ENCODE assay signal across 8 cellular contexts in genomic region chr19:45994989-45995714, GRCh38. TPM values are rescaled to one million over a fixed set of nuclear protein-coding genes. Genes with fewer than 3 reads are reported as not detected.
DNase-seq lines count a peak whose midpoint lies in the region; ATAC-seq and TF ChIP-seq lines count a peak whose summit lies in the region.

CCDC61 (plus strand) TSS chr19:45995467; CDS start chr19:46003019, 7,552 bp downstream.

- H3K36me3 Mint-ChIP-seq in activated naive CD8-positive, alpha-beta T cell treated with anti-CD3 and anti-CD28 coated beads, Interleukin-2, amount 10 ng/mL, durations not matched to agents 7 days and 5 days = peaks cover 8% of the 10 kb centered on the region
- peaks cover 3% of the 10 kb centered on the region for H3K36me3 Mint-ChIP-seq in type B pancreatic cell

- peaks cover 18% of the 10 kb centered on the region for H3K79me2 ChIP-seq in parathyroid adenoma

- peak; percentile 95 for ATAC-seq in HG02642 (IDR thresholded peaks at IDR 0.05; ENCODE audit: poor library complexity, unreplicated experiment)
- peak; percentile 98 for ATAC-seq in activated naive CD8-positive, alpha-beta T cell treated with anti-CD3 and anti-CD28 coated beads, Interleukin-2, amount 10 ng/mL, durations not matched to agents 7 days and 5 days (ENCODE audit: low read depth)

- peak within 1 kb of the TSS; percentile 41 for H3K4me3 Mint-ChIP-seq in activated naive CD8-positive, alpha-beta T cell treated with anti-CD3 and anti-CD28 coated beads, Interleukin-2, amount 10 ng/mL, durations not matched to agents 7 days and 5 days
- H3K4me3 Mint-ChIP-seq in type B pancreatic cell = no peak within 1 kb of the TSS

- H3K27ac Mint-ChIP-seq in activated naive CD8-positive, alpha-beta T cell treated with anti-CD3 and anti-CD28 coated beads, Interleukin-2, amount 10 ng/mL, durations not matched to agents 7 days and 5 days = no peak within 1 kb of the TSS
- H3K27ac Mint-ChIP-seq in type B pancreatic cell = no peak within 1 kb of the TSS

- POLR2A ChIA-PET in activated naive CD8-positive, alpha-beta T cell treated with anti-CD3 and anti-CD28 coated beads, Interleukin-2, amount 10 ng/mL, durations not matched to agents 7 days and 5 days (lab: Charles Lee) = interaction anchor here (0.6 to 2.8 kb wide), 8 partner anchors 16 to 226 kb away, joined by 3 to 11 read pairs (median 4); partner anchors contain the start of genes FOXA3, MYPOP and SIX5

- no peaks in the 10 kb centered on the region for H3K9me3 ChIP-seq in cardiac muscle cell (ENCODE audit: low read depth)
- no peaks in the 10 kb centered on the region for H3K9me3 ChIP-seq in parathyroid adenoma (ENCODE audit: control insufficient read depth, low read length)

- peaks cover 2% of the 10 kb centered on the region for H3K27me3 Mint-ChIP-seq in activated naive CD8-positive, alpha-beta T cell treated with anti-CD3 and anti-CD28 coated beads, Interleukin-2, amount 10 ng/mL, durations not matched to agents 7 days and 5 days
- peaks cover 18% of the 10 kb centered on the region for H3K27me3 Mint-ChIP-seq in type B pancreatic cell

- peak; percentile 80 for TF ChIP-seq POLR2A in GM10847 (IDR thresholded peaks at IDR 0.05; ENCODE audit: extremely low read depth, insufficient read length)

- TF ChIP-seq CTCF in cardiac muscle cell (IDR thresholded peaks at IDR 0.05; ENCODE audit: low read depth, low read length) (no peak), parathyroid adenoma (IDR thresholded peaks at IDR 0.05) (no peak), type B pancreatic cell (conservative IDR thresholded peaks at IDR 0.05) (no peak)

- H3K4me1 Mint-ChIP-seq in activated naive CD8-positive, alpha-beta T cell treated with anti-CD3 and anti-CD28 coated beads, Interleukin-2, amount 10 ng/mL, durations not matched to agents 7 days and 5 days = peaks cover 24% of the 10 kb centered on the region
- peaks cover 22% of the 10 kb centered on the region for H3K4me1 Mint-ChIP-seq in type B pancreatic cell (ENCODE audit: unreplicated experiment)

- H3K4me3 ChIP-seq in cardiac muscle cell (peak within 1 kb of the TSS; percentile 45), parathyroid adenoma (ENCODE audit: low read depth, low read length) (peak within 1 kb of the TSS; percentile 99)

- DNase-seq in NCI-H1105 treated with DMSO at 0.1 percent for 48 hours (lab: John Stamatoyannopoulos, UW) = peak; percentile 99
- peak; percentile 91 for DNase-seq in SKM-1 treated with dmso at 0.1 percent for 144 hours (lab: John Stamatoyannopoulos, UW; ENCODE audit: unreplicated experiment)
- peak; percentile 91 for DNase-seq in activated naive CD8-positive, alpha-beta T cell treated with anti-CD3 and anti-CD28 coated beads, Interleukin-2, amount 10 ng/mL, durations not matched to agents 7 days and 5 days
- peak; percentile 99 to 100 for DNase-seq in cardiac muscle cell (ENCODE audit: low read depth in 1 of 2, low spot score in 1 of 2)
- peak; percentile 95 for DNase-seq in type B pancreatic cell (ENCODE audit: extremely low spot score, unreplicated experiment)

- no peaks in the 10 kb centered on the region for H3K9me3 Mint-ChIP-seq in activated naive CD8-positive, alpha-beta T cell treated with anti-CD3 and anti-CD28 coated beads, Interleukin-2, amount 10 ng/mL, durations not matched to agents 7 days and 5 days
- no peaks in the 10 kb centered on the region for H3K9me3 Mint-ChIP-seq in type B pancreatic cell

- peak within 1 kb of the TSS; percentile 100 for H3K4me2 ChIP-seq in parathyroid adenoma (ENCODE audit: low read length)

- H3K27me3 ChIP-seq in cardiac muscle cell (peaks cover 6% of the 10 kb centered on the region), parathyroid adenoma (ENCODE audit: control insufficient read depth, insufficient read depth, low read length) (no peaks in the 10 kb centered on the region)

- H3K4me1 ChIP-seq in cardiac muscle cell (ENCODE audit: low read depth) (no peaks in the 10 kb centered on the region), parathyroid adenoma (no peaks in the 10 kb centered on the region)

- H3K36me3 ChIP-seq in cardiac muscle cell (no peaks in the 10 kb centered on the region), parathyroid adenoma (ENCODE audit: control insufficient read depth, insufficient read depth, low read length) (no peaks in the 10 kb centered on the region)

- H3K27ac ChIP-seq in cardiac muscle cell = no peak within 1 kb of the TSS
- H3K27ac ChIP-seq in parathyroid adenoma = peak within 1 kb of the TSS; percentile 67

- peak within 1 kb of the TSS; percentile 90 for H2AFZ ChIP-seq in parathyroid adenoma

- H3K9ac ChIP-seq in parathyroid adenoma = peak within 1 kb of the TSS; percentile 78

RNA-seq across cellular contexts. Expression of gene CCDC61, which starts in this region (rescaled TPM):
- 10 to 100 TPM; 31.5 to 34.2 TPM for total RNA-seq in activated naive CD8-positive, alpha-beta T cell treated with anti-CD3 and anti-CD28 coated beads, Interleukin-2, amount 10 ng/mL, durations not matched to agents 7 days and 5 days
- total RNA-seq in cardiac muscle cell (4.9 and 8.8 TPM in 2 replicates), type B pancreatic cell (ENCODE audit: low replicate concordance) (16.9 and 19.4 TPM in 2 replicates)
- 5.2 and 5.8 TPM in 2 replicates for polyA plus RNA-seq in cardiac muscle cell
